In genomic region chr18:9354256-9354655, GRCh38 we compare ENCODE assay signal across 12 cellular contexts. TPM values are rescaled to one million over a fixed set of nuclear protein-coding genes. Genes with fewer than 3 reads are reported as not detected.
DNase-seq lines count a peak whose midpoint lies in the region; ATAC-seq and TF ChIP-seq lines count a peak whose summit lies in the region.
"Had no signal": no experiment of that assay in that cellular context is flagged by ENCODE, and none has a peak within 500 bp of the region (broad histone marks: within the 10 kb centered on the region; RNA-seq: fewer than 3 reads in every experiment).

No MANE protein-coding gene starts in this region.

- WGBS in lower leg skin, 2 donors, result 77 to 84% methylated on average over 1 of the region's 1 CpG

- H3K9me2 ChIP-seq in OCI-LY7 (ENCODE audit: insufficient read depth, low read length), result no peaks in the 10 kb centered on the region

- TF ChIP-seq CTCF in mesothelial cell of epicardium (IDR thresholded peaks at IDR 0.05; ENCODE audit: unreplicated experiment) (no peak), OCI-LY7 (conservative IDR thresholded peaks at IDR 0.05; ENCODE audit: low read length) (no peak), lower leg skin (IDR thresholded peaks at IDR 0.05) (no peak)

- intact Hi-C loops in OCI-LY7 (cut with micrococcal nuclease; ENCODE audit: unreplicated experiment), result no loop called here
- intact Hi-C loops in lower leg skin (cut with DNase I; ENCODE audit: low total_unique reads), result no loop called here

- no peak overlapping the region for H3K27ac Mint-ChIP-seq in mesothelial cell of epicardium

- no peak overlapping the region for H3K4me3 ChIP-seq in OCI-LY7 (ENCODE audit: low read depth, low read length, poor library complexity, severe bottlenecking)
- H3K4me3 ChIP-seq in lower leg skin (ENCODE audit: low read depth, poor library complexity, severe bottlenecking), result no peak overlapping the region
- H3K4me3 ChIP-seq: left ventricle myocardium inferior had no signal

- no peak overlapping the region for H3K4me2 ChIP-seq in OCI-LY7 (ENCODE audit: low read length)

- no peaks in the 10 kb centered on the region for H3K27me3 Mint-ChIP-seq in mesothelial cell of epicardium (ENCODE audit: low read depth)

- no peak overlapping the region for H3K27ac ChIP-seq in OCI-LY7 (ENCODE audit: low read depth, low read length, poor library complexity, severe bottlenecking)
- H3K27ac ChIP-seq: left ventricle myocardium inferior had no signal

- no peaks in the 10 kb centered on the region for H3K79me2 ChIP-seq in OCI-LY7 (ENCODE audit: insufficient read depth, low read depth, low read length)

- CTCF ChIA-PET in OCI-LY7 (lab: Charles Lee; ENCODE audit: unreplicated experiment), result no interaction called here

- H2AFZ ChIP-seq in OCI-LY7 (ENCODE audit: low read length), result no peak overlapping the region

- H3K9me3 ChIP-seq in OCI-LY7 (ENCODE audit: low read length), result no peaks in the 10 kb centered on the region
- H3K9me3 ChIP-seq: left ventricle myocardium inferior had no signal

- H3K4me3 Mint-ChIP-seq in mesothelial cell of epicardium, result no peak overlapping the region

- no TSS peak for BruUV-seq in OCI-LY7 (replicated peaks; lab: Mats Ljungman, UMichigan)

- no peaks in the 10 kb centered on the region for H3K4me1 ChIP-seq in OCI-LY7 (ENCODE audit: insufficient read depth, low read length, poor library complexity, severe bottlenecking)

- H4K20me1 ChIP-seq in OCI-LY7 (ENCODE audit: insufficient read depth, low read length), result no peaks in the 10 kb centered on the region

- DNase-seq in pons (ENCODE audit: low spot score) (peak; percentile 63), mesothelial cell of epicardium (ENCODE audit: low spot score in 2 of 2, unreplicated experiment in 2 of 2) (no peak), OCI-LY7 (ENCODE audit: low spot score) (no peak), lower leg skin (ENCODE audit: low spot score in 2 of 2) (no peak), NCI-H526 treated with DMSO at 0.1 percent for 48 hours (lab: John Stamatoyannopoulos, UW) (no peak)
- DNase-seq: activated gamma-delta T cell, hippocampal formation, left ventricle myocardium inferior, NCI-H2029 treated with DMSO at 0.1 percent for 48 hours had no signal

- no peak for TF ChIP-seq POLR2A in lower leg skin (IDR thresholded peaks at IDR 0.05)

- POLR2A ChIA-PET in OCI-LY7 (lab: Charles Lee), result no interaction called here

- H3K36me3 ChIP-seq in OCI-LY7 (ENCODE audit: insufficient read depth, low read length), result no peaks in the 10 kb centered on the region
- H3K36me3 ChIP-seq: left ventricle myocardium inferior had no signal

- H3K9me3 Mint-ChIP-seq in mesothelial cell of epicardium, result no peaks in the 10 kb centered on the region

- H3K36me3 Mint-ChIP-seq in mesothelial cell of epicardium, result no peaks in the 10 kb centered on the region

- H3K4me1 Mint-ChIP-seq in mesothelial cell of epicardium, result peaks cover 15% of the 10 kb centered on the region

- ATAC-seq in GM18511 (IDR thresholded peaks at IDR 0.05; ENCODE audit: unreplicated experiment), result peak; percentile 59
- peak; percentile 63 for ATAC-seq in GM21737 (IDR thresholded peaks at IDR 0.05; ENCODE audit: unreplicated experiment)
- ATAC-seq in HG03571 (IDR thresholded peaks at IDR 0.05; ENCODE audit: unreplicated experiment), result peak; percentile 35

RNA-seq across cellular contexts. Expression of gene TWSG1, which starts 19.7 kb away (rescaled TPM):
- total RNA-seq in mesothelial cell of epicardium, result 57.2 to 60.2 TPM (median 59.8 TPM) in 3 replicates
- 7.4 and 7.5 TPM in 2 replicates for total RNA-seq in OCI-LY7 (2014; rRNA removed; shearing (Covaris generic))
- total RNA-seq in OCI-LY7 (2022), result 10.9 and 11.6 TPM in 2 replicates
- total RNA-seq in lower leg skin, result 10 to 100 TPM; 21.3 to 35.1 (median 25.3) TPM
